In genomic region chr1:54212872-54213271, GRCh38 we compare ENCODE assay signal across 24 cellular contexts.
"Had no signal": no experiment of that assay in that cellular context is flagged by ENCODE, and none has a peak within 500 bp of the region (broad histone marks: within the 10 kb centered on the region; RNA-seq: fewer than 3 reads in every experiment).

No MANE protein-coding gene starts in this region.

- ATAC-seq: activated CD8-positive, alpha-beta T cell treated with anti-CD3 and anti-CD28 coated beads for 36 hours; activated T-cell treated with anti-CD3 and anti-CD28 coated beads, Interleukin-2, amount 50 U/mL, for 72 hours; foreskin keratinocyte; heart left ventricle; pancreas; psoas muscle; upper lobe of right lung had no signal

- DNase-seq: activated B cell treated with CpG ODN at 0.5 μM for 24 hours; activated CD4-positive, alpha-beta T cell treated with anti-CD3 and anti-CD28 coated beads, Interleukin-2, amount 50 U/mL, for 1 hour; activated CD8-positive, alpha-beta T cell treated with anti-CD3 and anti-CD28 coated beads for 36 hours; activated effector memory CD4-positive, alpha-beta T cell treated with Interleukin-2 at 50 U/mL for 16 hours; activated naive CD4-positive, alpha-beta T cell treated with anti-CD3 and anti-CD28 coated beads, Interleukin-2, amount 10 ng/mL, durations not matched to agents 7 days and 5 days; activated naive CD8-positive, alpha-beta T cell treated with anti-CD3 and anti-CD28 coated beads, Interleukin-2, amount 10 ng/mL, durations not matched to agents 7 days and 5 days; activated T-cell treated with anti-CD3 and anti-CD28 coated beads, Interleukin-2, amount 50 U/mL, for 72 hours; caudate nucleus; endodermal cell; foreskin keratinocyte; heart left ventricle; hypothalamus; immature natural killer cell; naive B cell; nucleus accumbens; pancreas; psoas muscle; stimulated activated CD4-positive, alpha-beta T cell treated with anti-CD3 and anti-CD28 coated beads, Interleukin-1b, Interleukin-23, amount 100 ng/mL, for 48 hours; stimulated activated CD4-positive, alpha-beta T cell treated with anti-CD3 and anti-CD28 coated beads, Interleukin-4, amount 100 ng/mL, for 4 hours; stimulated activated CD8-positive, alpha-beta memory T cell treated with anti-CD3 and anti-CD28 coated beads, Interleukin-4, amount 100 ng/mL, for 48 hours; stimulated activated naive CD4-positive, alpha-beta T cell; T-helper 1 cell; tibial artery; upper lobe of right lung had no signal
